In the genomic region with DNA sequence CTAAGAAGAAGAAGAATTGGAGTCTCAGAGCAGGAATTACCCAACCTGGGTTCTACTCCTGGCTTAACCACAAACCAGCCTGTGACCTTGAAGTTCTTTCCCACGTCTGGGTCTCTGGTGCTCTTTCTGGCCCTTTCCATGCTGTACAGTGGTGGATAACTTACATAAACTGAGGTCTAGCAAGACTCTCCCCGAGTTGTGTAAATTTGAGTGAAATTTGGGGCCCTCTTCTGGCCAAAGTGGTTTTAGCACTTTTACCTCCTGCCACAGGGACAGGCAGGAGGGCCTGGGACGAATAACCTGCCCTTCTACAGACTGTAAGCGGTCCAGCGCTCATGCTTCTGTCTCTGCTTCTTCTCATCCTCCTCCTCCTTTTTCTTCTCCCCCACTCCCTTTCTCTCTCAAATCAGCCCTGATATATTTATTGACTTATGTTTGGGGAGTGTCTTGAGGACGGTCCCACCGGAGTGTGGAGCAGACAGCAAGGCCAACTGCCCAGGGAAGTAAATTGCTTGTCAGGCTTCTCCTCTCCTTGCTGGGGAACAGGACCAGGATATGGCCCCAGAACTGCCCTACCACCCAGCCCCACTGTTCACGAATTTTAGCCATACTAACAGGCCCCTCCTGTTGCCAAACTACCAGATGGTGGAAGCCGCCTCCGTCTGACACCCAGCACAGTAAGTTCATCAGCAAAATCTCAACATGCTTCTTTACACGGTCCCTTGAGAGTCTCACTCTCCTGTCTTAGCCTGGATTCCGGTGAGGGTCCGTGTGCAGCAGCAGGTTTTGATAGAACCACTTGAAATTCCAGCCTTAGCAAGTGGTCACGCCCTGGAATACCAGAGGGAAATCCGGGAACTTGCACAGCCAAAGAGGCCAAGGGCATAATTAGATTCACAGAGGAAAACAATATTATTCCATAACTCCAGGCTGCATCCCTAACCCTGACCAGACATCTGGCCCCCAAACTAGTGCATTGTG, we compare ENCODE assay signal across 8 cellular contexts. TPM values are rescaled to one million over a fixed set of nuclear protein-coding genes. Genes with fewer than 3 reads are reported as not detected.
DNase-seq lines count a peak whose midpoint lies in the region; ATAC-seq, FAIRE-seq and TF ChIP-seq lines count a peak whose summit lies in the region.

No MANE protein-coding gene starts in this region.

- peak; percentile 58 for FAIRE-seq in A204.1 (lab: Jason Lieb, UNC)
- FAIRE-seq in frontal cortex (lab: Jason Lieb, UNC) = no peak

- intact Hi-C loops in activated naive CD4-positive, alpha-beta T cell treated with anti-CD3 and anti-CD28 coated beads for 36 hours (cut with micrococcal nuclease) = loop anchor here (1.0 to 2.0 kb wide), 4 partner anchors 107 to 261 kb away; no protein-coding TSS in a partner anchor
- intact Hi-C loops in ovary (cut with DNase I) = loop anchor here (2.0 to 10.0 kb wide), 2 partner anchors 85 to 147 kb away; no protein-coding TSS in a partner anchor

- no peak overlapping the region for H3K4me3 ChIP-seq in ovary

- 51 to 53% (median 51%) methylated on average over 15 of the region's 15 CpGs for WGBS in ovary, 3 donors

- no peaks in the 10 kb centered on the region for H3K36me3 ChIP-seq in ovary

- H3K27me3 ChIP-seq in ovary = no peaks in the 10 kb centered on the region

- peak; percentile 74 for TF ChIP-seq CTCF in GM12872 (IDR thresholded peaks at IDR 0.05; ENCODE audit: insufficient read depth, low read depth, low read length)
- peak; percentile 57 to 78 (median 77) for TF ChIP-seq CTCF in ovary (IDR thresholded peaks at IDR 0.05)

- ATAC-seq in HG03521 (IDR thresholded peaks at IDR 0.05; ENCODE audit: unreplicated experiment) = peak; percentile 45
- ATAC-seq in HG03571 (IDR thresholded peaks at IDR 0.05; ENCODE audit: unreplicated experiment) = no peak

- H3K9me3 Mint-ChIP-seq in activated naive CD4-positive, alpha-beta T cell treated with anti-CD3 and anti-CD28 coated beads for 36 hours = peaks cover 3% of the 10 kb centered on the region

- peaks cover 5% of the 10 kb centered on the region for H3K36me3 Mint-ChIP-seq in activated naive CD4-positive, alpha-beta T cell treated with anti-CD3 and anti-CD28 coated beads for 36 hours (ENCODE audit: low read depth)

- no peak overlapping the region for H3K27ac ChIP-seq in ovary

- no peaks in the 10 kb centered on the region for H3K9me3 ChIP-seq in ovary

- TF ChIP-seq EP300 in ovary (IDR thresholded peaks at IDR 0.05) = no peak

- TF ChIP-seq POLR2A in ovary (IDR thresholded peaks at IDR 0.05) = peak; percentile 14

- H3K4me1 Mint-ChIP-seq in activated naive CD4-positive, alpha-beta T cell treated with anti-CD3 and anti-CD28 coated beads for 36 hours (ENCODE audit: low read depth) = peaks cover 3% of the 10 kb centered on the region

- peaks cover 17% of the 10 kb centered on the region for H3K27me3 Mint-ChIP-seq in activated naive CD4-positive, alpha-beta T cell treated with anti-CD3 and anti-CD28 coated beads for 36 hours (ENCODE audit: low read depth)

- CTCF ChIA-PET in activated naive CD4-positive, alpha-beta T cell treated with anti-CD3 and anti-CD28 coated beads for 36 hours (lab: Charles Lee) = interaction anchor here (0.6 to 3.9 kb wide), 7 partner anchors 12 to 197 kb away, joined by 3 to 51 read pairs (median 4); no protein-coding TSS in a partner anchor

- H3K27ac Mint-ChIP-seq in activated naive CD4-positive, alpha-beta T cell treated with anti-CD3 and anti-CD28 coated beads for 36 hours = no peak overlapping the region

- DNase-seq in SHP77 (lab: John Stamatoyannopoulos, UW) (peak; percentile 59 to 65), frontal cortex (ENCODE audit: low spot score in 2 of 2) (peak; percentile 58 to 61), ovary (peak in 4 of 5 donors; percentile 56 to 79 (median 62))
- DNase-seq in activated naive CD4-positive, alpha-beta T cell treated with anti-CD3 and anti-CD28 coated beads for 36 hours = peak; percentile 79

- H3K4me3 Mint-ChIP-seq in activated naive CD4-positive, alpha-beta T cell treated with anti-CD3 and anti-CD28 coated beads for 36 hours = no peak overlapping the region

- no peaks in the 10 kb centered on the region for H3K4me1 ChIP-seq in ovary (ENCODE audit: insufficient read depth)

RNA-seq across cellular contexts. Expression of a gene that starts 4.1 kb away (rescaled TPM):
- total RNA-seq in activated naive CD4-positive, alpha-beta T cell treated with anti-CD3 and anti-CD28 coated beads for 36 hours = 1 to 10 TPM; 7.8 to 8.5 TPM
- 6.1 TPM for total RNA-seq in frontal cortex
- total RNA-seq in ovary = 10 to 100 TPM; 15.3 to 82.9 (median 58.8) TPM
- polyA plus RNA-seq in ovary = 10 to 100 TPM; 29.3 to 37.4 TPM

RNA-seq across cellular contexts. Expression of a gene that starts 58.5 kb away (rescaled TPM):
- total RNA-seq in activated naive CD4-positive, alpha-beta T cell treated with anti-CD3 and anti-CD28 coated beads for 36 hours = 10 to 100 TPM; 53.3 to 54.8 TPM
- total RNA-seq in frontal cortex = 6.9 TPM
- total RNA-seq in ovary = 10 to 100 TPM; 13.4 to 19.3 (median 17.3) TPM
- polyA plus RNA-seq in ovary = 10 to 100 TPM; 18.4 to 28.2 TPM
